Comparison of ENCODE assay signal across 26 cellular contexts in genomic region chr3:31829011-31829410, GRCh38.
"Had no signal": no experiment of that assay in that cellular context is flagged by ENCODE, and none has a peak within 500 bp of the region (broad histone marks: within the 10 kb centered on the region; RNA-seq: fewer than 3 reads in every experiment).

No MANE protein-coding gene starts in this region.

- ATAC-seq: activated CD4-positive, CD25-positive, alpha-beta regulatory T cell treated with anti-CD3 and anti-CD28 coated beads, Interleukin-2, amount 50 U/mL, for 24 hours; body of pancreas; gastroesophageal sphincter; left cardiac atrium; mucosa of descending colon; naive thymus-derived CD4-positive, alpha-beta T cell; right lobe of liver; stimulated activated memory B cell treated with anti-CD40 and anti-IgM and Interleukin-4, amounts not matched to agents 10 μg/mL and 1 μg/mL and 100 μg/mL, for 72 hours; upper lobe of right lung had no signal

- H3K27ac Mint-ChIP-seq: activated CD4-positive, alpha-beta memory T cell treated with anti-CD3 and anti-CD28 coated beads, Interleukin-2, amount 10 ng/mL, durations not matched to agents 7 days and 5 days; activated T-helper 1 cell treated with anti-CD3 and anti-CD28 coated beads, Interleukin-12 subunit alpha, Interleukin-12 subunit beta, Interleukin-2, Interleukin-4 antibody, amounts not matched to agents 30 ng/mL and 10 ng/mL and 1 ng/mL, durations not matched to agents 14 hours and 24 hours and 36 hours; endodermal cell; neural progenitor cell; T-helper 1 cell treated with Interleukin-12 subunit alpha and Interleukin-12 subunit beta and Interleukin-4 antibody, amounts not matched to agents 30 μg/mL and 1 μg/mL, for 36 hours had no signal

- H3K27me3 Mint-ChIP-seq: activated CD4-positive, alpha-beta T cell treated with anti-CD3 and anti-CD28 coated beads, Interleukin-2, amount 10 ng/mL, durations not matched to agents 24 days and 14 days; stimulated activated memory B cell treated with anti-CD40 and anti-IgM and Interleukin-4, amounts not matched to agents 10 μg/mL and 1 μg/mL and 100 μg/mL, for 72 hours had no signal

- H3K9ac ChIP-seq: neural progenitor cell had no signal

- H3K9me3 Mint-ChIP-seq: activated CD4-positive, alpha-beta T cell treated with anti-CD3 and anti-CD28 coated beads, Interleukin-2, amount 10 ng/mL, durations not matched to agents 24 days and 14 days; activated T-helper 1 cell treated with anti-CD3 and anti-CD28 coated beads, Interleukin-12 subunit alpha, Interleukin-12 subunit beta, Interleukin-2, Interleukin-4 antibody, amounts not matched to agents 30 ng/mL and 10 ng/mL and 1 ng/mL, durations not matched to agents 14 hours and 24 hours and 36 hours; endodermal cell; stimulated activated memory B cell treated with anti-CD40 and anti-IgM and Interleukin-4, amounts not matched to agents 10 μg/mL and 1 μg/mL and 100 μg/mL, for 72 hours had no signal

- H3K4me1 ChIP-seq: body of pancreas, gastroesophageal sphincter, neural progenitor cell, right lobe of liver, upper lobe of right lung had no signal

- H3K36me3 ChIP-seq: cardiac muscle cell, gastroesophageal sphincter, neural progenitor cell, right lobe of liver, thoracic aorta, upper lobe of right lung had no signal

- H3K27ac ChIP-seq: body of pancreas, cardiac muscle cell, gastroesophageal sphincter, neural progenitor cell, right lobe of liver, thoracic aorta, upper lobe of right lung had no signal

- H3K4me3 ChIP-seq: body of pancreas, cardiac muscle cell, gastroesophageal sphincter, mucosa of descending colon, neural progenitor cell, right lobe of liver, thoracic aorta, upper lobe of right lung had no signal

- DNase-seq: activated CD4-positive, alpha-beta memory T cell treated with anti-CD3 and anti-CD28 coated beads, Interleukin-2, amount 10 ng/mL, durations not matched to agents 7 days and 5 days; activated CD4-positive, alpha-beta T cell treated with anti-CD3 and anti-CD28 coated beads, Interleukin-2, amount 10 ng/mL, durations not matched to agents 24 days and 14 days; activated gamma-delta T cell; anterior cingulate cortex; body of pancreas; cortex of kidney; endodermal cell; head of caudate nucleus; left cardiac atrium; mesenchymal stem cell; mucosa of descending colon; posterior cingulate gyrus; right lobe of liver; small intestine; stimulated activated CD4-positive, alpha-beta T cell treated with anti-CD3 and anti-CD28 coated beads, Interleukin-2, amount 100 ng/mL, for 24 hours; T1000; upper lobe of right lung had no signal

- H3K27me3 ChIP-seq: body of pancreas, cardiac muscle cell, gastroesophageal sphincter, neural progenitor cell, right lobe of liver, upper lobe of right lung had no signal

- H3K4me1 Mint-ChIP-seq: activated CD4-positive, alpha-beta memory T cell treated with anti-CD3 and anti-CD28 coated beads, Interleukin-2, amount 10 ng/mL, durations not matched to agents 7 days and 5 days; neural progenitor cell had no signal

- H2AFZ ChIP-seq: neural progenitor cell had no signal

- H3K36me3 Mint-ChIP-seq: neural progenitor cell had no signal

- H3K4me2 ChIP-seq: neural progenitor cell had no signal

- H3K4me3 Mint-ChIP-seq: activated CD4-positive, alpha-beta memory T cell treated with anti-CD3 and anti-CD28 coated beads, Interleukin-2, amount 10 ng/mL, durations not matched to agents 7 days and 5 days; activated CD4-positive, alpha-beta T cell treated with anti-CD3 and anti-CD28 coated beads, Interleukin-2, amount 10 ng/mL, durations not matched to agents 24 days and 14 days; activated T-helper 1 cell treated with anti-CD3 and anti-CD28 coated beads, Interleukin-12 subunit alpha, Interleukin-12 subunit beta, Interleukin-2, Interleukin-4 antibody, amounts not matched to agents 30 ng/mL and 10 ng/mL and 1 ng/mL, durations not matched to agents 14 hours and 24 hours and 36 hours; endodermal cell; neural progenitor cell; stimulated activated memory B cell treated with anti-CD40 and anti-IgM and Interleukin-4, amounts not matched to agents 10 μg/mL and 1 μg/mL and 100 μg/mL, for 72 hours; T-helper 1 cell treated with Interleukin-12 subunit alpha and Interleukin-12 subunit beta and Interleukin-4 antibody, amounts not matched to agents 30 μg/mL and 1 μg/mL, for 36 hours had no signal

- H3K9me3 ChIP-seq: body of pancreas, gastroesophageal sphincter, mucosa of descending colon, right lobe of liver, thoracic aorta, upper lobe of right lung had no signal
